In the genomic region with DNA sequence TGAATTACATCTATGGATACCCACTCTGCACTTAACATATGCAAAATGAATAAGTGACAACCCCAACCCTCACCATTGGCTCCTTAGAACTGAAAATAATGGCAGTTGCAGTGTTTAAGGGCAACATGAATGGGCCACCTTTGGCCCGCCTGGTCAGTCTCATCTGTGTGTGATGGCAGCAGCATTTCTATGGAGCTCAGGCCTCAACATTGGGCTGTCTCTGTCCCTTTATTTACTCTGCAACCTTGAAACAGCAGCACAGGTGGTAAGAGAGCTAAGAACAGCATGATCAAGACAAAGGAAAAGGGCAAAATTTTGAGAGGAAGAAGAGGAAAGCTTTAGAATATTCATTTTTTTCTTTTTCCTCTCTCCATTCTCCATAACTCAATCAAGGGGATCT, we compare ENCODE assay signal across 17 cellular contexts. TPM values are rescaled to one million over a fixed set of nuclear protein-coding genes. Genes with fewer than 3 reads are reported as not detected.
DNase-seq lines count a peak whose midpoint lies in the region; ATAC-seq, FAIRE-seq and TF ChIP-seq lines count a peak whose summit lies in the region.
"Had no signal": no experiment of that assay in that cellular context is flagged by ENCODE, and none has a peak within 500 bp of the region (broad histone marks: within the 10 kb centered on the region; RNA-seq: fewer than 3 reads in every experiment).

No MANE protein-coding gene starts in this region.

- H3K36me3 Mint-ChIP-seq in naive thymus-derived CD8-positive, alpha-beta T cell, result no peaks in the 10 kb centered on the region
- H3K36me3 Mint-ChIP-seq: CD4-positive, CD25-positive, alpha-beta regulatory T cell had no signal

- H3K4me2 ChIP-seq in Loucy (ENCODE audit: low read depth, low read length, poor library complexity, severe bottlenecking) (no peak overlapping the region), hepatocyte (peak overlapping the region; percentile 8)

- no peak overlapping the region for H3K9ac ChIP-seq in Loucy (ENCODE audit: low read depth, low read length, poor library complexity, severe bottlenecking)

- H3K4me3 Mint-ChIP-seq in naive thymus-derived CD8-positive, alpha-beta T cell, result no peak overlapping the region
- H3K4me3 Mint-ChIP-seq: CD4-positive, CD25-positive, alpha-beta regulatory T cell; HFFc6 had no signal

- H3K9me3 Mint-ChIP-seq in naive thymus-derived CD8-positive, alpha-beta T cell, result no peaks in the 10 kb centered on the region
- H3K9me3 Mint-ChIP-seq: CD4-positive, CD25-positive, alpha-beta regulatory T cell; HFFc6 had no signal

- intact Hi-C loops in left ventricle myocardium superior (cut with micrococcal nuclease) (no loop called here), testis (cut with DNase I; ENCODE audit: low total_unique reads) (no loop called here)

- no peak overlapping the region for H3K27ac Mint-ChIP-seq in naive thymus-derived CD8-positive, alpha-beta T cell
- H3K27ac Mint-ChIP-seq: CD4-positive, CD25-positive, alpha-beta regulatory T cell; HFFc6 had no signal

- DNase-seq in cardiac muscle cell (ENCODE audit: low read depth in 1 of 2, low spot score in 1 of 2), result no peak
- DNase-seq in left ventricle myocardium superior, result no peak
- no peak for DNase-seq in hepatocyte (ENCODE audit: low spot score)
- DNase-seq in testis, result no peak
- no peak for DNase-seq in NCI-H2196 treated with DMSO at 0.1 percent for 48 hours (lab: John Stamatoyannopoulos, UW; ENCODE audit: unreplicated experiment)
- no peak for DNase-seq in D721Med (ENCODE audit: insufficient read length, low spot score)
- DNase-seq in naive thymus-derived CD8-positive, alpha-beta T cell, result no peak
- DNase-seq: CD4-positive, CD25-positive, alpha-beta regulatory T cell; DND-41; GF-D8; NCI-H1436; NCI-H2029 treated with DMSO at 0.1 percent for 48 hours; NCI-H524; SIG-M5 had no signal

- TF ChIP-seq CTCF in cardiac muscle cell (IDR thresholded peaks at IDR 0.05; ENCODE audit: low read depth, low read length), result no peak
- no peak for TF ChIP-seq CTCF in Loucy (conservative IDR thresholded peaks at IDR 0.05; ENCODE audit: low read length)
- no peak for TF ChIP-seq CTCF in hepatocyte (IDR thresholded peaks at IDR 0.05; ENCODE audit: poor library complexity)
- no peak for TF ChIP-seq CTCF in testis (IDR thresholded peaks at IDR 0.05)
- no peak for TF ChIP-seq CTCF in D721Med (IDR thresholded peaks at IDR 0.05; ENCODE audit: insufficient read depth, missing control alignments)

- POLR2A ChIA-PET in naive thymus-derived CD8-positive, alpha-beta T cell (lab: Charles Lee), result interaction anchor here (0.8 kb wide), 1 partner anchor 117 kb away, joined by 3 read pairs; no protein-coding TSS in a partner anchor

- WGBS in hepatocyte (ENCODE audit: low lambda C conversion rate, missing lambda C conversion rate), result 93% methylated on average over 1 of the region's 1 CpG
- 91 to 100% methylated on average over 1 of the region's 1 CpG for WGBS in testis, 2 donors

- H3K4me3 ChIP-seq in cardiac muscle cell (peak overlapping the region; percentile 3), Loucy (ENCODE audit: low read length, poor library complexity, severe bottlenecking) (no peak overlapping the region), hepatocyte (no peak overlapping the region), testis (no peak overlapping the region)
- H3K4me3 ChIP-seq: A549 had no signal

- H3F3A ChIP-seq in Loucy (ENCODE audit: low read depth), result no peaks in the 10 kb centered on the region

- FAIRE-seq in D721Med (lab: Jason Lieb, UNC), result no peak
- FAIRE-seq: A549 had no signal

- H2AFZ ChIP-seq in Loucy (ENCODE audit: low read length) (0 out of 2 replicates have a peak overlapping the region, but pooled peaks have one; percentile 45), hepatocyte (no peak overlapping the region)

- H3K9me3 ChIP-seq in cardiac muscle cell (ENCODE audit: low read depth) (no peaks in the 10 kb centered on the region), Loucy (ENCODE audit: insufficient read depth, low read depth, low read length) (no peaks in the 10 kb centered on the region), hepatocyte (ENCODE audit: low read depth) (no peaks in the 10 kb centered on the region), testis (no peaks in the 10 kb centered on the region)
- H3K9me3 ChIP-seq: A549 had no signal

- ATAC-seq in left ventricle myocardium superior, result no peak
- no peak for ATAC-seq in naive thymus-derived CD8-positive, alpha-beta T cell

- peaks cover 29% of the 10 kb centered on the region for H3K4me1 ChIP-seq in cardiac muscle cell (ENCODE audit: low read depth)
- no peaks in the 10 kb centered on the region for H3K4me1 ChIP-seq in Loucy (ENCODE audit: insufficient read depth, low read length, poor library complexity, severe bottlenecking)
- peaks cover 14% of the 10 kb centered on the region for H3K4me1 ChIP-seq in hepatocyte (ENCODE audit: insufficient read depth)
- H3K4me1 ChIP-seq in testis, result peaks cover 7% of the 10 kb centered on the region

- H3K27ac ChIP-seq in cardiac muscle cell (peak overlapping the region; percentile 96), hepatocyte (peak overlapping the region; percentile 85), testis (peak overlapping the region; percentile 25 to 47)

- H4K20me1 ChIP-seq in Loucy (ENCODE audit: insufficient read depth, low read length, poor library complexity, severe bottlenecking), result no peaks in the 10 kb centered on the region
- H4K20me1 ChIP-seq in hepatocyte (ENCODE audit: insufficient read depth, poor library complexity, severe bottlenecking), result no peaks in the 10 kb centered on the region

- H3K79me2 ChIP-seq in Loucy (ENCODE audit: insufficient read depth, low read length) (no peaks in the 10 kb centered on the region), hepatocyte (no peaks in the 10 kb centered on the region)

- peaks cover 0 to 2% (median 0%) of the 10 kb centered on the region in 5 donors for H3K27me3 Mint-ChIP-seq in naive thymus-derived CD8-positive, alpha-beta T cell

- no peak for TF ChIP-seq POLR2A in testis (IDR thresholded peaks at IDR 0.05)

- H3K4me1 Mint-ChIP-seq in naive thymus-derived CD8-positive, alpha-beta T cell, result no peaks in the 10 kb centered on the region
- H3K4me1 Mint-ChIP-seq: CD4-positive, CD25-positive, alpha-beta regulatory T cell had no signal

- H3K9me2 ChIP-seq in Loucy (replicated peaks; ENCODE audit: low read depth, low read length), result no peaks in the 10 kb centered on the region
- no peaks in the 10 kb centered on the region for H3K9me2 ChIP-seq in hepatocyte (replicated peaks; ENCODE audit: insufficient read depth)

- no peaks in the 10 kb centered on the region for H3K36me3 ChIP-seq in cardiac muscle cell
- H3K36me3 ChIP-seq in Loucy (ENCODE audit: insufficient read depth, low read length), result no peaks in the 10 kb centered on the region
- no peaks in the 10 kb centered on the region for H3K36me3 ChIP-seq in hepatocyte (replicated peaks; ENCODE audit: insufficient read depth, low read depth)
- no peaks in the 10 kb centered on the region for H3K36me3 ChIP-seq in testis (ENCODE audit: low read depth, missing control alignments)

- H3K27me3 ChIP-seq in cardiac muscle cell (no peaks in the 10 kb centered on the region), Loucy (ENCODE audit: insufficient read depth, low read length, poor library complexity, severe bottlenecking) (no peaks in the 10 kb centered on the region), hepatocyte (no peaks in the 10 kb centered on the region), testis (no peaks in the 10 kb centered on the region)

RNA-seq across cellular contexts. Expression of a gene that starts 38.3 kb away (rescaled TPM):
- total RNA-seq in cardiac muscle cell (24.7 and 28.8 TPM in 2 replicates), left ventricle myocardium superior (20.1 TPM), hepatocyte (36.3 and 52.0 TPM in 2 replicates), testis (10 to 100 TPM; 42.1 to 59.0 TPM)
- polyA plus RNA-seq in cardiac muscle cell (25.2 and 54.3 TPM in 2 replicates), hepatocyte (24.6 and 26.7 TPM in 2 replicates), testis (ENCODE audit: insufficient read depth, low read depth, low replicate concordance) (21.3 TPM)
- 1 to 10 TPM; 8.7 to 9.2 TPM for total RNA-seq in naive thymus-derived CD8-positive, alpha-beta T cell
- polyA plus RNA-seq in naive thymus-derived CD8-positive, alpha-beta T cell, result 10 to 100 TPM in 1 of 3 donors, 1 to 10 TPM in 2; 5.4 to 20.4 (median 5.7) TPM

RNA-seq across cellular contexts. Expression of a gene that starts 44.2 kb away (rescaled TPM):
- total RNA-seq in cardiac muscle cell (37.2 and 46.4 TPM in 2 replicates), left ventricle myocardium superior (28.8 TPM), hepatocyte (17.6 and 18.9 TPM in 2 replicates), testis (10 to 100 TPM; 31.2 to 31.9 TPM)
- polyA plus RNA-seq in cardiac muscle cell (18.8 and 19.3 TPM in 2 replicates), hepatocyte (6.8 and 7.7 TPM in 2 replicates), testis (ENCODE audit: insufficient read depth, low read depth, low replicate concordance) (14.8 TPM)
- not detected for total RNA-seq in naive thymus-derived CD8-positive, alpha-beta T cell
- not detected for polyA plus RNA-seq in naive thymus-derived CD8-positive, alpha-beta T cell
- total RNA-seq: CD4-positive, CD25-positive, alpha-beta regulatory T cell had no signal
- polyA plus RNA-seq: CD4-positive, CD25-positive, alpha-beta regulatory T cell had no signal

Comparison
In these comparisons a context has a peak if more than half of its experiments do, and no peak if none do; other contexts are left out.
1. H3K27ac ChIP-seq: peak in every context shown above with its lines; median percentile 96 in cardiac muscle cell; 85 in hepatocyte; 36 in testis.
2. RNA of a gene that starts 44.2 kb away (total RNA-seq): 37.2 to 46.4 TPM in cardiac muscle cell, 31.2 to 31.9 TPM in testis, 28.8 TPM in left ventricle myocardium superior (single experiment) and 17.6 to 18.9 TPM in hepatocyte; not detected in naive thymus-derived CD8-positive, alpha-beta T cell; every median in the first group is over 10 times any median in the second.